Comparison of ENCODE assay signal across 1 cellular context in genomic region chr14:94077823-94078222, GRCh38.
TF ChIP-seq lines count a peak whose summit lies in the region.

No MANE protein-coding gene starts in this region.

TF ChIP-seq in neural cell, 6 proteins besides CTCF, POLR2A, EP300 and RAD21 (continued from another document):
- no peak for TF ChIP-seq REST (IDR thresholded peaks at IDR 0.05; ENCODE audit: borderline replicate concordance)
- TF ChIP-seq SMC3 (conservative IDR thresholded peaks at IDR 0.05; ENCODE audit: poor library complexity), result no peak
- no peak for TF ChIP-seq MXI1 (conservative IDR thresholded peaks at IDR 0.05; ENCODE audit: poor library complexity, severe bottlenecking)
- no peak for TF ChIP-seq POLR2AphosphoS5 (IDR thresholded peaks at IDR 0.05)
TF ChIP-seq in neural cell: peak in this region for 0.
